Comparison of ENCODE assay signal across 10 cellular contexts in genomic region chr15:78069052-78069414, GRCh38. TPM values are rescaled to one million over a fixed set of nuclear protein-coding genes. Genes with fewer than 3 reads are reported as not detected.
DNase-seq lines count a peak whose midpoint lies in the region; ATAC-seq and TF ChIP-seq lines count a peak whose summit lies in the region.
"Had no signal": no experiment of that assay in that cellular context is flagged by ENCODE, and none has a peak within 500 bp of the region (broad histone marks: within the 10 kb centered on the region; RNA-seq: fewer than 3 reads in every experiment).

No MANE protein-coding gene starts in this region.

- 86 to 87% methylated on average over 3 to 7 of the region's 7 CpGs for WGBS in endodermal cell (ENCODE audit: insufficient coverage in 1 of 2, insufficient read length in 1 of 2), 2 experiments

- H3K4me3 ChIP-seq in endodermal cell (ENCODE audit: low read length), result no peak overlapping the region

- peak overlapping the region; percentile 81 for H3K27ac ChIP-seq in KOPT-K1 (ENCODE audit: low read depth, low read length, poor library complexity, severe bottlenecking)
- H3K27ac ChIP-seq in endodermal cell (ENCODE audit: low read depth, low read length), result no peak overlapping the region
- H3K27ac ChIP-seq in substantia nigra (ENCODE audit: low read depth, low read length, poor library complexity, severe bottlenecking), result peak overlapping the region; percentile 31

- H3K9me3 ChIP-seq in KOPT-K1 (ENCODE audit: insufficient read depth, low read length, poor library complexity, severe bottlenecking), result no peaks in the 10 kb centered on the region
- no peaks in the 10 kb centered on the region for H3K9me3 ChIP-seq in endodermal cell (ENCODE audit: control insufficient read depth, low read length)

- CTCF ChIA-PET in activated CD4-positive, alpha-beta T cell treated with anti-CD3 and anti-CD28 coated beads for 36 hours (lab: Charles Lee), result interaction anchor here (0.5 to 6.4 kb wide), 9 partner anchors 10 to 389 kb away, joined by 3 to 74 read pairs (median 10); no protein-coding TSS in a partner anchor

- intact Hi-C loops in activated CD4-positive, alpha-beta T cell treated with anti-CD3 and anti-CD28 coated beads for 36 hours (cut with DNase I, micrococcal nuclease), result loop anchor here (2.0 kb wide), 1 partner anchor 18 kb away; no protein-coding TSS in a partner anchor
- intact Hi-C loops in posterior vena cava (cut with DNase I), result loop anchor here in 1 of 2 donors (5.0 kb wide), 1 partner anchor 52 kb away; no protein-coding TSS in a partner anchor

- peaks cover 38% of the 10 kb centered on the region for H3K27me3 ChIP-seq in endodermal cell (ENCODE audit: control insufficient read depth, insufficient read depth, low read length, poor library complexity, severe bottlenecking)

- peak; percentile 48 for DNase-seq in activated CD4-positive, alpha-beta T cell treated with anti-CD3 and anti-CD28 coated beads for 36 hours
- DNase-seq in activated CD4-positive, alpha-beta T cell treated with anti-CD3 and anti-CD28 coated beads, Interleukin-2, amount 50 U/mL, for 1 hour, result no peak
- DNase-seq in endodermal cell (no peak), substantia nigra (lab: John Stamatoyannopoulos, UW) (no peak), NK-92 (lab: John Stamatoyannopoulos, UW; ENCODE audit: unreplicated experiment) (no peak), posterior vena cava (ENCODE audit: low spot score) (no peak)

- H3K4me1 ChIP-seq in endodermal cell (ENCODE audit: control insufficient read depth, insufficient read depth, low read length), result no peaks in the 10 kb centered on the region

- H3K36me3 Mint-ChIP-seq in activated CD4-positive, alpha-beta T cell treated with anti-CD3 and anti-CD28 coated beads for 36 hours (ENCODE audit: low read depth), result peaks cover 5% of the 10 kb centered on the region
- no peaks in the 10 kb centered on the region for H3K36me3 Mint-ChIP-seq in endodermal cell (ENCODE audit: low read depth)

- H3K9ac ChIP-seq in endodermal cell (ENCODE audit: extremely low read depth, low read length, poor library complexity, severe bottlenecking), result no peak overlapping the region

- no peak overlapping the region for H3K27ac Mint-ChIP-seq in activated CD4-positive, alpha-beta T cell treated with anti-CD3 and anti-CD28 coated beads for 36 hours
- H3K27ac Mint-ChIP-seq in endodermal cell, result peak overlapping the region; percentile 24

- H3K36me3 ChIP-seq in KOPT-K1 (ENCODE audit: insufficient read depth, low read length) (peaks cover 16% of the 10 kb centered on the region; the same call in 1 of the 2 replicates), endodermal cell (ENCODE audit: control insufficient read depth, insufficient read depth, low read length) (no peaks in the 10 kb centered on the region)

- TF ChIP-seq CTCF in endodermal cell (conservative IDR thresholded peaks at IDR 0.05), result peak; percentile 9

- no peaks in the 10 kb centered on the region for H3K9me3 Mint-ChIP-seq in activated CD4-positive, alpha-beta T cell treated with anti-CD3 and anti-CD28 coated beads for 36 hours (ENCODE audit: low read depth)
- no peaks in the 10 kb centered on the region for H3K9me3 Mint-ChIP-seq in endodermal cell

- H3K4me1 Mint-ChIP-seq in activated CD4-positive, alpha-beta T cell treated with anti-CD3 and anti-CD28 coated beads for 36 hours, result peaks cover 31% of the 10 kb centered on the region
- H3K4me1 Mint-ChIP-seq in endodermal cell, result peaks cover 39% of the 10 kb centered on the region

- peak; percentile 35 for ATAC-seq in activated CD4-positive, alpha-beta T cell treated with anti-CD3 and anti-CD28 coated beads for 36 hours
- ATAC-seq in HG02852 (IDR thresholded peaks at IDR 0.05; ENCODE audit: unreplicated experiment), result no peak
- ATAC-seq: HCT116 had no signal

- H3K27me3 Mint-ChIP-seq in activated CD4-positive, alpha-beta T cell treated with anti-CD3 and anti-CD28 coated beads for 36 hours, result no peaks in the 10 kb centered on the region
- peaks cover 6% of the 10 kb centered on the region for H3K27me3 Mint-ChIP-seq in endodermal cell (ENCODE audit: insufficient read depth)

- POLR2A ChIA-PET in activated CD4-positive, alpha-beta T cell treated with anti-CD3 and anti-CD28 coated beads for 36 hours (lab: Charles Lee), result interaction anchor here (0.6 to 2.4 kb wide), 5 partner anchors 10 to 24 kb away, joined by 3 to 9 read pairs (median 3); no protein-coding TSS in a partner anchor

- peak overlapping the region; percentile 62 for H3K4me3 Mint-ChIP-seq in activated CD4-positive, alpha-beta T cell treated with anti-CD3 and anti-CD28 coated beads for 36 hours
- no peak overlapping the region for H3K4me3 Mint-ChIP-seq in endodermal cell

RNA-seq across cellular contexts. Expression of gene TBC1D2B, which starts 8.5 kb away (rescaled TPM):
- total RNA-seq in activated CD4-positive, alpha-beta T cell treated with anti-CD3 and anti-CD28 coated beads for 36 hours, result 10 to 100 TPM; 49.3 to 52.0 TPM
- total RNA-seq in endodermal cell, result 10 to 100 TPM; 13.8 to 23.8 TPM
- polyA plus RNA-seq in endodermal cell (2013, experiment 1 of 2), result 10.7 TPM
- polyA plus RNA-seq in endodermal cell (2013, experiment 2 of 2), result 12.9 TPM
- 10 to 100 TPM; 46.5 to 57.9 TPM for total RNA-seq in posterior vena cava

RNA-seq across cellular contexts. Expression of gene SH2D7, which starts 23.3 kb away (rescaled TPM):
- total RNA-seq in activated CD4-positive, alpha-beta T cell treated with anti-CD3 and anti-CD28 coated beads for 36 hours, result not detected
- total RNA-seq in endodermal cell, result not detected
- polyA plus RNA-seq in endodermal cell (2013, experiment 1 of 2), result not detected
- polyA plus RNA-seq in endodermal cell (2013, experiment 2 of 2), result not detected
- total RNA-seq in posterior vena cava, result not detected
- total RNA-seq: kidney epithelial cell had no signal
